ENCODE assay signal across 24 cellular contexts in genomic region chrY:14822196-14822595, GRCh38.
DNase-seq lines count a peak whose midpoint lies in the region; TF ChIP-seq lines count a peak whose summit lies in the region.
"Had no signal": no experiment of that assay in that cellular context is flagged by ENCODE, and none has a peak within 500 bp of the region (broad histone marks: within the 10 kb centered on the region; RNA-seq: fewer than 3 reads in every experiment).

No MANE protein-coding gene starts in this region.

- H3K36me3 ChIP-seq in WERI-Rb-1 = no peaks in the 10 kb centered on the region
- H3K36me3 ChIP-seq: colonic mucosa, esophagus muscularis mucosa, stomach had no signal

- peak; percentile 42 for DNase-seq in GM03348 (ENCODE audit: low spot score)
- DNase-seq in dermis blood vessel endothelial cell = peak; percentile 23
- peak; percentile 13 for DNase-seq in middle frontal gyrus (ENCODE audit: extremely low spot score, low spot score)
- no peak for DNase-seq in T-helper 9 cell
- DNase-seq in DMS79 treated with DMSO at 0.1 percent for 48 hours (lab: John Stamatoyannopoulos, UW) = no peak
- no peak for DNase-seq in activated CD8-positive, alpha-beta memory T cell treated with anti-CD3 and anti-CD28 coated beads, Interleukin-2, amount 50 U/mL, for 4 hours
- DNase-seq in WERI-Rb-1 = no peak
- DNase-seq: activated CD4-positive, alpha-beta memory T cell treated with anti-CD3 and anti-CD28 coated beads, Interleukin-2, amount 10 ng/mL, durations not matched to agents 7 days and 5 days; activated CD4-positive, CD25-positive, alpha-beta regulatory T cell treated with anti-CD3 and anti-CD28 coated beads, Interleukin-2, amount 50 U/mL, for 72 hours; activated naive CD4-positive, alpha-beta T cell treated with anti-CD3 and anti-CD28 coated beads, Interleukin-2, amount 50 U/mL, for 16 hours; Calu3; colonic mucosa; GOT3; immature natural killer cell; naive B cell; NCI-H1105; NCI-H2081 treated with DMSO at 0.1 percent for 48 hours; NCI-H345; stimulated activated CD4-positive, alpha-beta T cell treated with anti-CD3 and anti-CD28 coated beads, Interleukin-1b, Interleukin-23, amount 100 ng/mL, for 48 hours; stomach; trophoblast cell had no signal

- no peak overlapping the region for H3K4me3 ChIP-seq in WERI-Rb-1 (ENCODE audit: low read depth, low read length)
- H3K4me3 ChIP-seq: colonic mucosa, esophagus muscularis mucosa, SK-N-MC, smooth muscle cell, stomach had no signal

- no peaks in the 10 kb centered on the region for H3K27me3 ChIP-seq in WERI-Rb-1 (ENCODE audit: insufficient read depth, low read depth, severe bottlenecking)
- H3K27me3 ChIP-seq: colonic mucosa, esophagus muscularis mucosa, stomach had no signal

- H3K9me3 ChIP-seq in WERI-Rb-1 (ENCODE audit: severe bottlenecking) = no peaks in the 10 kb centered on the region
- H3K9me3 ChIP-seq: colonic mucosa, esophagus muscularis mucosa, stomach had no signal

- TF ChIP-seq CTCF in WERI-Rb-1 (IDR thresholded peaks at IDR 0.05; ENCODE audit: low read depth, low read length) = no peak

- H3K27ac ChIP-seq in WERI-Rb-1 = no peak overlapping the region
- H3K27ac ChIP-seq: colonic mucosa, esophagus muscularis mucosa, SK-N-MC, stomach had no signal

Comparison
In these comparisons a context has a peak if more than half of its experiments do, and no peak if none do; other contexts are left out.
1. DNase-seq: peak in GM03348 (single experiment), dermis blood vessel endothelial cell (single experiment) and middle frontal gyrus (single experiment); none in T-helper 9 cell (single experiment), DMS79 treated with DMSO at 0.1 percent for 48 hours (single experiment), activated CD8-positive, alpha-beta memory T cell treated with anti-CD3 and anti-CD28 coated beads, Interleukin-2, amount 50 U/mL, for 4 hours (single experiment) and WERI-Rb-1 (single experiment).